In genomic region chr2:23637011-23637778, GRCh38 we compare ENCODE assay signal across 11 cellular contexts.
DNase-seq lines count a peak whose midpoint lies in the region; ATAC-seq and TF ChIP-seq lines count a peak whose summit lies in the region.
"Had no signal": no experiment of that assay in that cellular context is flagged by ENCODE, and none has a peak within 500 bp of the region (broad histone marks: within the 10 kb centered on the region; RNA-seq: fewer than 3 reads in every experiment).

No MANE protein-coding gene starts in this region.

- DNase-seq in HCEC 1CT (peak; percentile 49), brain microvascular endothelial cell (peak; percentile 62), iPS-NIHi7 (ENCODE audit: extremely low spot score) (peak; percentile 32), spleen (no peak)
- DNase-seq in stimulated activated CD4-positive, alpha-beta T cell treated with anti-CD3 and anti-CD28 coated beads, Interleukin-4, amount 100 ng/mL, for 1 hour, result no peak
- no peak for DNase-seq in activated CD4-positive, alpha-beta memory T cell treated with anti-CD3 and anti-CD28 coated beads, Interleukin-2, amount 10 ng/mL, durations not matched to agents 7 days and 5 days
- DNase-seq: activated gamma-delta T cell treated with Interleukin-2 at 50 U/mL for 16 hours; GF-D8; NK-92 treated with Interleukin-12 subunit alpha and Interleukin-12 subunit beta, amount 100 ng/mL, for 24 hours had no signal

- TF ChIP-seq CTCF in brain microvascular endothelial cell (IDR thresholded peaks at IDR 0.05; ENCODE audit: low read depth, low read length, missing control alignments) (no peak), spleen (IDR thresholded peaks at IDR 0.05 in 8 of 11, conservative IDR thresholded peaks at IDR 0.05 in 3 of 11) (no peak)

- POLR2A ChIA-PET in activated CD4-positive, alpha-beta memory T cell treated with anti-CD3 and anti-CD28 coated beads, Interleukin-2, amount 10 ng/mL, durations not matched to agents 7 days and 5 days (lab: Charles Lee), result no interaction called here

- intact Hi-C loops in spleen (cut with DNase I; ENCODE audit: low total_unique reads), result no loop called here

- TF ChIP-seq POLR2A in spleen (IDR thresholded peaks at IDR 0.05), result no peak

- H3K27ac ChIP-seq in brain microvascular endothelial cell (peak overlapping the region; percentile 54), spleen (peak overlapping the region in 5 of 8 donors; percentile 21 to 63 (median 51))

- H3K27ac Mint-ChIP-seq in activated CD4-positive, alpha-beta memory T cell treated with anti-CD3 and anti-CD28 coated beads, Interleukin-2, amount 10 ng/mL, durations not matched to agents 7 days and 5 days, result no peak overlapping the region

- 60 to 73% (median 69%) methylated on average over 13 to 14 of the region's 14 CpGs for WGBS in spleen, 5 donors

- in situ Hi-C loops in brain microvascular endothelial cell (cut with HindIII; ENCODE audit: low pct_ligation_motif_present, low sequenced_read_pairs), result no loop called here

- no peaks in the 10 kb centered on the region for H3K9me3 ChIP-seq in spleen

- no peaks in the 10 kb centered on the region for H3K36me3 Mint-ChIP-seq in activated CD4-positive, alpha-beta memory T cell treated with anti-CD3 and anti-CD28 coated beads, Interleukin-2, amount 10 ng/mL, durations not matched to agents 7 days and 5 days (ENCODE audit: low read depth)

- CTCF ChIA-PET in activated CD4-positive, alpha-beta memory T cell treated with anti-CD3 and anti-CD28 coated beads, Interleukin-2, amount 10 ng/mL, durations not matched to agents 7 days and 5 days (lab: Charles Lee), result no interaction called here

- H3K27me3 ChIP-seq in brain microvascular endothelial cell (replicated peaks) (no peaks in the 10 kb centered on the region), spleen (replicated peaks in 1 of 7) (no peaks in the 10 kb centered on the region)

- ATAC-seq in HG03354 (IDR thresholded peaks at IDR 0.05; ENCODE audit: poor library complexity, severe bottlenecking, unreplicated experiment) (no peak), GM18511 (IDR thresholded peaks at IDR 0.05; ENCODE audit: unreplicated experiment) (no peak)

- H3K4me3 ChIP-seq in brain microvascular endothelial cell (ENCODE audit: low read depth, low read length) (no peak overlapping the region), spleen (no peak overlapping the region)

- peaks cover 1% of the 10 kb centered on the region for H3K27me3 Mint-ChIP-seq in activated CD4-positive, alpha-beta memory T cell treated with anti-CD3 and anti-CD28 coated beads, Interleukin-2, amount 10 ng/mL, durations not matched to agents 7 days and 5 days

- no peak overlapping the region for H3K4me3 Mint-ChIP-seq in activated CD4-positive, alpha-beta memory T cell treated with anti-CD3 and anti-CD28 coated beads, Interleukin-2, amount 10 ng/mL, durations not matched to agents 7 days and 5 days

- no peaks in the 10 kb centered on the region for H3K36me3 ChIP-seq in brain microvascular endothelial cell (replicated peaks)
- H3K36me3 ChIP-seq in spleen, result peaks cover 0 to 13% (median under 1%) of the 10 kb centered on the region in 6 donors

- H3K9me3 Mint-ChIP-seq in activated CD4-positive, alpha-beta memory T cell treated with anti-CD3 and anti-CD28 coated beads, Interleukin-2, amount 10 ng/mL, durations not matched to agents 7 days and 5 days, result no peaks in the 10 kb centered on the region

- H3K4me1 ChIP-seq in spleen, result peaks cover 0 to 4% (median 0%) of the 10 kb centered on the region in 6 donors

- no peaks in the 10 kb centered on the region for H3K4me1 Mint-ChIP-seq in activated CD4-positive, alpha-beta memory T cell treated with anti-CD3 and anti-CD28 coated beads, Interleukin-2, amount 10 ng/mL, durations not matched to agents 7 days and 5 days

Comparison
In these comparisons a context has a peak if more than half of its experiments do, and no peak if none do; other contexts are left out.
1. DNase-seq: peak in HCEC 1CT (single experiment), brain microvascular endothelial cell (single experiment) and iPS-NIHi7 (single experiment); none in spleen (single experiment), stimulated activated CD4-positive, alpha-beta T cell treated with anti-CD3 and anti-CD28 coated beads, Interleukin-4, amount 100 ng/mL, for 1 hour (single experiment) and activated CD4-positive, alpha-beta memory T cell treated with anti-CD3 and anti-CD28 coated beads, Interleukin-2, amount 10 ng/mL, durations not matched to agents 7 days and 5 days (single experiment).